ENCODE assay signal across 24 cellular contexts in the genomic region with DNA sequence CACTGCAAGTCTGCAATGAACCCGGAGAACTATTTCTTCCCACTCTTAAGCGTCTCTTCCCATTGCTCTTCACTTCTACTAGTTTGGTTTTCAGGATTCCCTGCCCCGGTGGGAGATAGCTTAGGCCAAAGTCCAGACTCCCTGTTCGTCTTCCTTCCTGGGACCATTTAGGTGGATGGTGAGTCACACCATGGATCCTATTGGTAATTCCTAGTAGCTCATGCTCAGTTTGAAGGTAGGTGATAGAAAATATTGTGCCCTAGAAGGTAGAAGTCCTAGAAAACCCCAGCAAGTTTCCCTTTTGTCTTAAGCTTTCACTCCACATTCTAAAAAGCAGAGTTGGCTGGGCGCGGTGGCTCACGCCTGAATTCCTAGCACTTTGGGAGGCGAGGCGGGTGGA.
"Had no signal": no experiment of that assay in that cellular context is flagged by ENCODE, and none has a peak within 500 bp of the region (broad histone marks: within the 10 kb centered on the region; RNA-seq: fewer than 3 reads in every experiment).

No MANE protein-coding gene starts in this region.

- H3K27ac Mint-ChIP-seq: activated CD4-positive, alpha-beta memory T cell treated with anti-CD3 and anti-CD28 coated beads for 36 hours; activated CD8-positive, alpha-beta memory T cell treated with anti-CD3 and anti-CD28 coated beads, Interleukin-2, amount 10 ng/mL, durations not matched to agents 7 days and 5 days; activated naive CD8-positive, alpha-beta T cell treated with anti-CD3 and anti-CD28 coated beads for 36 hours; activated T-cell treated with anti-CD3 and anti-CD28 coated beads, Interleukin-2, amount 50 U/mL, for 24 hours; naive thymus-derived CD4-positive, alpha-beta T cell; stimulated activated naive CD8-positive, alpha-beta T cell treated with anti-CD3 and anti-CD28 coated beads, Interleukin-15, Interleukin-2, amounts not matched to agents 100 ng/mL and 50 ng/mL, for 24 hours; T-cell had no signal

- H3K9me3 Mint-ChIP-seq: activated CD4-positive, alpha-beta memory T cell treated with anti-CD3 and anti-CD28 coated beads for 36 hours; activated naive CD8-positive, alpha-beta T cell treated with anti-CD3 and anti-CD28 coated beads for 36 hours; activated T-cell treated with anti-CD3 and anti-CD28 coated beads, Interleukin-2, amount 50 U/mL, for 24 hours; central memory CD8-positive, alpha-beta T cell; naive thymus-derived CD4-positive, alpha-beta T cell; stimulated activated naive CD8-positive, alpha-beta T cell treated with anti-CD3 and anti-CD28 coated beads, Interleukin-15, Interleukin-2, amounts not matched to agents 100 ng/mL and 50 ng/mL, for 24 hours; T-cell had no signal

- H3K27me3 Mint-ChIP-seq: activated CD4-positive, alpha-beta memory T cell treated with anti-CD3 and anti-CD28 coated beads for 36 hours; activated CD8-positive, alpha-beta memory T cell treated with anti-CD3 and anti-CD28 coated beads, Interleukin-2, amount 10 ng/mL, durations not matched to agents 7 days and 5 days; activated naive CD8-positive, alpha-beta T cell treated with anti-CD3 and anti-CD28 coated beads for 36 hours; activated T-cell treated with anti-CD3 and anti-CD28 coated beads, Interleukin-2, amount 50 U/mL, for 24 hours; central memory CD8-positive, alpha-beta T cell; naive thymus-derived CD4-positive, alpha-beta T cell; stimulated activated naive CD8-positive, alpha-beta T cell treated with anti-CD3 and anti-CD28 coated beads, Interleukin-15, Interleukin-2, amounts not matched to agents 100 ng/mL and 50 ng/mL, for 24 hours; T-cell had no signal

- H3K9me3 ChIP-seq: gastroesophageal sphincter, mucosa of descending colon, suprapubic skin, upper lobe of left lung had no signal

- H3K36me3 ChIP-seq: brain microvascular endothelial cell had no signal

- H3K4me3 Mint-ChIP-seq: activated CD4-positive, alpha-beta memory T cell treated with anti-CD3 and anti-CD28 coated beads for 36 hours; activated CD8-positive, alpha-beta memory T cell treated with anti-CD3 and anti-CD28 coated beads, Interleukin-2, amount 10 ng/mL, durations not matched to agents 7 days and 5 days; activated naive CD8-positive, alpha-beta T cell treated with anti-CD3 and anti-CD28 coated beads for 36 hours; activated T-cell treated with anti-CD3 and anti-CD28 coated beads, Interleukin-2, amount 50 U/mL, for 24 hours; central memory CD8-positive, alpha-beta T cell; naive thymus-derived CD4-positive, alpha-beta T cell; stimulated activated naive CD8-positive, alpha-beta T cell treated with anti-CD3 and anti-CD28 coated beads, Interleukin-15, Interleukin-2, amounts not matched to agents 100 ng/mL and 50 ng/mL, for 24 hours; T-cell had no signal

- H3K4me3 ChIP-seq: gastroesophageal sphincter, mucosa of descending colon, SK-N-MC, skin epidermis, suprapubic skin, upper lobe of left lung had no signal

- H3K4me1 ChIP-seq: suprapubic skin had no signal

- H3K4me1 Mint-ChIP-seq: T-cell had no signal

- H3K27me3 ChIP-seq: brain microvascular endothelial cell, gastroesophageal sphincter, suprapubic skin, upper lobe of left lung had no signal

- DNase-seq: activated CD4-positive, alpha-beta memory T cell treated with anti-CD3 and anti-CD28 coated beads for 36 hours; activated CD4-positive, CD25-positive, alpha-beta regulatory T cell treated with anti-CD3 and anti-CD28 coated beads, Interleukin-2, amount 50 U/mL, for 72 hours; activated CD8-positive, alpha-beta memory T cell treated with anti-CD3 and anti-CD28 coated beads, Interleukin-2, amount 10 ng/mL, durations not matched to agents 7 days and 5 days; activated gamma-delta T cell; activated naive CD8-positive, alpha-beta T cell treated with anti-CD3 and anti-CD28 coated beads for 36 hours; activated T-cell treated with anti-CD3 and anti-CD28 coated beads, Interleukin-2, amount 50 U/mL, for 24 hours; brain microvascular endothelial cell; erythroblast; mucosa of descending colon; naive thymus-derived CD4-positive, alpha-beta T cell; right cardiac atrium; stimulated activated CD4-positive, alpha-beta T cell treated with anti-CD3 and anti-CD28 coated beads, Interleukin-4, amount 100 ng/mL, for 4 hours; stimulated activated CD8-positive, alpha-beta memory T cell treated with anti-CD3 and anti-CD28 coated beads, Interleukin-4, amount 100 ng/mL, for 48 hours; T-cell; T1000; upper lobe of left lung had no signal

- H3K27ac ChIP-seq: brain microvascular endothelial cell, SK-N-MC, suprapubic skin had no signal

- ATAC-seq: activated CD8-positive, alpha-beta memory T cell treated with anti-CD3 and anti-CD28 coated beads, Interleukin-2, amount 10 ng/mL, durations not matched to agents 7 days and 5 days; gastroesophageal sphincter; left lobe of liver; mucosa of descending colon; naive thymus-derived CD4-positive, alpha-beta T cell; T-cell had no signal

- FAIRE-seq: keratinocyte had no signal
